1 cellular context compared by ENCODE assay signal in the genomic region with DNA sequence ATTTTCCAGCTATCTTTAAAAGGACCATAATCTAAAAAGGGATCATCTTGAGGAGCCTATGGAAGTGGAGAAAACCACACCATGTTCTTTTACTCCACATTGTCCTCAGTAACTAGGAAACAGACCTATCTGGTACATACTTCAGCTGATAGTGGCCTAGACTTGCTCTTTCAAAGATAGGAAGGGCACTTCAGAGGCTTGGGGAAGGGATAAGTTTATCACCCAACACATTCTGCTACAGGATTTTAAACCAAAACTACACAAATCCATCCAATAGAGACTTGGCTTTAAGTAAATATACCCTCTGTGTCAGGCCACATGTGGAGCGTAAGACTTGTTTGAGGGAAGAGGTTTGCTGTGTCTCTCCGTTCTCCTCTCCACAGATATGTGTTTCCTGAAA.
TF ChIP-seq lines count a peak whose summit lies in the region.

No MANE protein-coding gene starts in this region.

TF ChIP-seq in K562, 482 proteins besides CTCF, POLR2A, EP300 and RAD21 (continued from another document):
- TF ChIP-seq ERF (CRISPR knock-in tag; IDR thresholded peaks at IDR 0.05) (0 out of 2 replicates have a peak, but pooled peaks have one; percentile 52), SMARCA4 (IDR thresholded peaks at IDR 0.05) (no peak), ZNF274 (IDR thresholded peaks at IDR 0.05; ENCODE audit: borderline replicate concordance, low read depth, low read length) (no peak), ZKSCAN1 (IDR thresholded peaks at IDR 0.05; ENCODE audit: low read depth, low read length) (no peak), U2AF2 (optimal IDR thresholded peaks at IDR 0.05; ENCODE audit: low read depth, low read length) (no peak)
TF ChIP-seq in K562: peak in this region for 31.
